Comparison of ENCODE assay signal across 18 cellular contexts in genomic region chr6:156787569-156788492, GRCh38. TPM values are rescaled to one million over a fixed set of nuclear protein-coding genes. Genes with fewer than 3 reads are reported as not detected.
DNase-seq lines count a peak whose midpoint lies in the region; ATAC-seq, FAIRE-seq and TF ChIP-seq lines count a peak whose summit lies in the region.
"Had no signal": no experiment of that assay in that cellular context is flagged by ENCODE, and none has a peak within 500 bp of the region (broad histone marks: within the 10 kb centered on the region; RNA-seq: fewer than 3 reads in every experiment).

No MANE protein-coding gene starts in this region.

- no peak overlapping the region for H3K4me2 ChIP-seq in HepG2 (ENCODE audit: low read depth, low read length)

- H3K79me2 ChIP-seq in HepG2 (ENCODE audit: insufficient read depth, low read length) = peaks cover 100% of the 10 kb centered on the region

- H3K36me3 Mint-ChIP-seq in endothelial cell (ENCODE audit: low read depth, unreplicated experiment) = peaks cover 4% of the 10 kb centered on the region

- no peak overlapping the region for H3K9ac ChIP-seq in HepG2 (ENCODE audit: insufficient read depth, low read depth, low read length)

- BruUV-seq in HepG2 (replicated peaks; lab: Mats Ljungman, UMichigan) = no TSS peak

- ATAC-seq in HepG2 (peak; percentile 66), right lobe of liver (no peak), upper lobe of right lung (no peak), GM18868 (IDR thresholded peaks at IDR 0.05; ENCODE audit: unreplicated experiment) (no peak), HG02623 (IDR thresholded peaks at IDR 0.05; ENCODE audit: unreplicated experiment) (no peak), GM19395 (IDR thresholded peaks at IDR 0.05; ENCODE audit: unreplicated experiment) (no peak)
- ATAC-seq: lower lobe of right lung had no signal

- no peak overlapping the region for H3K27ac ChIP-seq in HepG2 (ENCODE audit: extremely low read length, insufficient read depth, low read length)
- no peak overlapping the region for H3K27ac ChIP-seq in right lobe of liver
- H3K27ac ChIP-seq in upper lobe of right lung = no peak overlapping the region
- H3K27ac ChIP-seq: lower lobe of right lung, thoracic aorta had no signal

- DNase-seq in HepG2 (ENCODE audit: low spot score) = no peak
- DNase-seq in right lobe of liver = no peak
- DNase-seq in NCI-H526 treated with DMSO at 0.1 percent for 48 hours (lab: John Stamatoyannopoulos, UW) = peak; percentile 85
- no peak for DNase-seq in endothelial cell (ENCODE audit: low spot score)
- no peak for DNase-seq in upper lobe of right lung
- DNase-seq: activated CD4-positive, CD25-positive, alpha-beta regulatory T cell; activated CD8-positive, alpha-beta memory T cell treated with anti-CD3 and anti-CD28 coated beads, Interleukin-2, amount 50 U/mL, for 4 hours; activated naive CD4-positive, alpha-beta T cell; dorsolateral prefrontal cortex; H7; KG1; lower lobe of right lung; NCI-H187 had no signal

- peak overlapping the region; percentile 24 for H3K27ac Mint-ChIP-seq in endothelial cell (ENCODE audit: unreplicated experiment)

- no peak for FAIRE-seq in HepG2 (lab: Jason Lieb, UNC)

- H3K4me3 ChIP-seq in HepG2 (replicated peaks in 1 of 3; ENCODE audit: insufficient read depth in 1 of 3, low read depth in 2 of 3, low read length in 3 of 3) = no peak overlapping the region
- H3K4me3 ChIP-seq in right lobe of liver = no peak overlapping the region
- no peak overlapping the region for H3K4me3 ChIP-seq in upper lobe of right lung
- H3K4me3 ChIP-seq: lower lobe of right lung, right atrium auricular region, thoracic aorta had no signal

- H3K9me3 ChIP-seq in HepG2 (ENCODE audit: low read length) (no peaks in the 10 kb centered on the region), right lobe of liver (no peaks in the 10 kb centered on the region), upper lobe of right lung (no peaks in the 10 kb centered on the region)
- H3K9me3 ChIP-seq: lower lobe of right lung, right atrium auricular region, thoracic aorta had no signal

- TF ChIP-seq RAD21 in HepG2 (CRISPR knock-in tag; IDR thresholded peaks at IDR 0.05) = no peak

- peaks cover 50% of the 10 kb centered on the region for H3K4me1 Mint-ChIP-seq in endothelial cell (ENCODE audit: unreplicated experiment)

- H2AFZ ChIP-seq in HepG2 (ENCODE audit: low read length) = no peak overlapping the region

- TF ChIP-seq POLR2A in HepG2 (IDR thresholded peaks at IDR 0.05; ENCODE audit: insufficient read depth in 1 of 2, low read depth in 2 of 2, low read length in 2 of 2) (no peak), right lobe of liver (IDR thresholded peaks at IDR 0.05) (no peak)

- intact Hi-C loops in HepG2 (cut with micrococcal nuclease; ENCODE audit: unreplicated experiment) (no loop called here), right lobe of liver (cut with DNase I) (no loop called here), upper lobe of right lung (cut with DNase I) (no loop called here)

- no peaks in the 10 kb centered on the region for H3K27me3 ChIP-seq in HepG2 (ENCODE audit: control insufficient read depth in 1 of 2, insufficient read depth in 2 of 2, low read length in 2 of 2)
- no peaks in the 10 kb centered on the region for H3K27me3 ChIP-seq in right lobe of liver
- H3K27me3 ChIP-seq in upper lobe of right lung = no peaks in the 10 kb centered on the region
- H3K27me3 ChIP-seq: dorsolateral prefrontal cortex, right atrium auricular region had no signal

- POLR2A ChIA-PET in HepG2 (lab: Yijun Ruan, JAX) = no interaction called here

- TF ChIP-seq EP300 in HepG2 (IDR thresholded peaks at IDR 0.05; ENCODE audit: low read depth in 2 of 2, low read length in 2 of 2) = no peak
- TF ChIP-seq EP300 in HepG2 (CRISPR knock-in tag; IDR thresholded peaks at IDR 0.05; ENCODE audit: borderline replicate concordance) = no peak

- H3K4me3 Mint-ChIP-seq in endothelial cell (ENCODE audit: unreplicated experiment) = no peak overlapping the region

- H3K36me3 ChIP-seq in HepG2 (replicated peaks in 1 of 2; ENCODE audit: control insufficient read depth in 1 of 2, insufficient read depth in 2 of 2, low read length in 2 of 2) = peaks cover 3 to 18% of the 10 kb centered on the region in 2 experiments
- peaks cover 0 to 4% (median 0%) of the 10 kb centered on the region in 4 donors for H3K36me3 ChIP-seq in right lobe of liver
- H3K36me3 ChIP-seq in upper lobe of right lung = peaks cover 9% of the 10 kb centered on the region
- H3K36me3 ChIP-seq: right atrium auricular region, thoracic aorta had no signal

- H3K4me1 ChIP-seq in HepG2 (ENCODE audit: insufficient read depth, low read length) = peaks cover 53% of the 10 kb centered on the region
- H3K4me1 ChIP-seq in right lobe of liver = peaks cover 0 to 13% (median 6%) of the 10 kb centered on the region in 4 donors
- H3K4me1 ChIP-seq in upper lobe of right lung = peaks cover 49% of the 10 kb centered on the region

- H3K27me3 Mint-ChIP-seq in endothelial cell (ENCODE audit: unreplicated experiment) = peaks cover 6% of the 10 kb centered on the region

- CTCF ChIA-PET in HepG2 (lab: Yijun Ruan, JAX; ENCODE audit: low intra/inter-chr PET ratio, low total read pairs) = no interaction called here

- no peak for TF ChIP-seq CTCF in HepG2 (CRISPR knock-in tag; IDR thresholded peaks at IDR 0.05)
- no peak for TF ChIP-seq CTCF in right lobe of liver (IDR thresholded peaks at IDR 0.05)
- no peak for TF ChIP-seq CTCF in endothelial cell (IDR thresholded peaks at IDR 0.05; ENCODE audit: unreplicated experiment)
- no peak for TF ChIP-seq CTCF in upper lobe of right lung (IDR thresholded peaks at IDR 0.05)

- H4K20me1 ChIP-seq in HepG2 (ENCODE audit: insufficient read depth, low read length) = peaks cover 48% of the 10 kb centered on the region

- WGBS in HepG2 (ENCODE audit: low lambda C conversion rate) = 95% methylated on average over 5 of the region's 5 CpGs
- WGBS in right lobe of liver (ENCODE audit: insufficient coverage, low coverage, low lambda C conversion rate, missing lambda C conversion rate) = 81% methylated on average over 5 of the region's 5 CpGs

- in situ Hi-C loops in HepG2 (cut with HindIII; ENCODE audit: extremely low pct_ligation_motif_present, low pct_unique_long_range_greater_than_20kb) = no loop called here

- H3K9me3 Mint-ChIP-seq in endothelial cell (ENCODE audit: unreplicated experiment) = no peaks in the 10 kb centered on the region

TF ChIP-seq in HepG2, 621 proteins besides CTCF, POLR2A, EP300 and RAD21:
- TF ChIP-seq MAF1 (CRISPR knock-in tag; IDR thresholded peaks at IDR 0.05; ENCODE audit: borderline replicate concordance) = no peak

RNA-seq across cellular contexts. Expression of gene ARID1B, which starts 10.7 kb away (rescaled TPM):
- total RNA-seq in HepG2 (2016; rRNA removed; fragmentation: Illumina TruSeq; extraction: Trizol) (32.6 and 38.0 TPM in 2 replicates), right lobe of liver (10 to 100 TPM; 23.2 to 35.3 (median 30.7) TPM), endothelial cell (ENCODE audit: unreplicated experiment) (104 TPM), upper lobe of right lung (80.4 TPM)
- 41.7 TPM in 2 replicates for total RNA-seq in HepG2 (2016; cell fraction: cytosol; rRNA removed; fragmentation: Illumina TruSeq; extraction: Trizol; ENCODE audit: low read depth)
- total RNA-seq in HepG2 (2016; cell fraction: insoluble cytoplasmic fraction; rRNA removed; fragmentation: Illumina TruSeq; extraction: Trizol) = 30.2 and 35.7 TPM in 2 replicates
- total RNA-seq in HepG2 (2016; cell fraction: membrane; rRNA removed; fragmentation: Illumina TruSeq; extraction: Trizol) = 16.5 and 21.3 TPM in 2 replicates
- 130 and 139 TPM in 2 replicates for total RNA-seq in HepG2 (2016; cell fraction: nucleus; rRNA removed; fragmentation: Illumina TruSeq; extraction: Trizol)
- 20.1 and 22.5 TPM in 2 replicates for polyA plus RNA-seq in HepG2 (2011; rRNA removed)
- polyA plus RNA-seq in HepG2 (2011; cell fraction: cytosol; rRNA removed) = 13.6 and 13.8 TPM in 2 replicates
- polyA plus RNA-seq in HepG2 (2011; cell fraction: nucleus; rRNA removed) = 47.4 and 49.3 TPM in 2 replicates
- 25.2 and 26.7 TPM in 2 replicates for polyA plus RNA-seq in HepG2 (2012)
- polyA plus RNA-seq in HepG2 (2016; cell fraction: cytosol; fragmentation: Illumina TruSeq; extraction: Trizol; ENCODE audit: low read depth) = 1.8 and 2.0 TPM in 2 replicates
- 27.9 and 32.0 TPM in 2 replicates for polyA plus RNA-seq in HepG2 (2016; cell fraction: insoluble cytoplasmic fraction; fragmentation: Illumina TruSeq; extraction: Trizol; ENCODE audit: low read depth)
- 5.4 and 5.7 TPM in 2 replicates for polyA plus RNA-seq in HepG2 (2016; cell fraction: membrane; fragmentation: Illumina TruSeq; extraction: Trizol; ENCODE audit: low read depth)
- polyA plus RNA-seq in HepG2 (2016; cell fraction: nucleus; fragmentation: Illumina TruSeq; extraction: Trizol; ENCODE audit: insufficient read depth, low read depth) = 44.9 and 47.2 TPM in 2 replicates
- polyA minus RNA-seq in HepG2 (2011; rRNA and poly(A)+ RNA removed; ENCODE audit: low replicate concordance) = 77.4 and 128 TPM in 2 replicates
- 40.2 and 55.4 TPM in 2 replicates for polyA minus RNA-seq in HepG2 (2011; cell fraction: cytosol; rRNA and poly(A)+ RNA removed)
- polyA minus RNA-seq in HepG2 (2011; cell fraction: nucleus; rRNA and poly(A)+ RNA removed) = 329 and 355 TPM in 2 replicates
